Comparison of ENCODE assay signal across 19 cellular contexts in genomic region chr12:47721431-47721973, GRCh38. TPM values are rescaled to one million over a fixed set of nuclear protein-coding genes. Genes with fewer than 3 reads are reported as not detected.
DNase-seq lines count a peak whose midpoint lies in the region; ATAC-seq and TF ChIP-seq lines count a peak whose summit lies in the region.
"Had no signal": no experiment of that assay in that cellular context is flagged by ENCODE, and none has a peak within 500 bp of the region (broad histone marks: within the 10 kb centered on the region; RNA-seq: fewer than 3 reads in every experiment).

No MANE protein-coding gene starts in this region.

- peak in 3 of 7 experiments; percentile 12 to 42 (median 36) for DNase-seq in CD8-positive, alpha-beta T cell
- peak; percentile 52 for DNase-seq in Jurkat, Clone E6-1 (ENCODE audit: low read depth, low spot score)
- DNase-seq in activated CD8-positive, alpha-beta memory T cell treated with anti-CD3 and anti-CD28 coated beads, Interleukin-2, amount 50 U/mL, for 48 hours = peak; percentile 49
- no peak for DNase-seq in natural killer cell treated with Interleukin-12 subunit alpha and Interleukin-12 subunit beta and Interleukin-15 and Interleukin-18, amount 100 ng/mL, for 72 hours (ENCODE audit: low spot score)
- DNase-seq in D341Med (ENCODE audit: low spot score) (no peak), right cardiac atrium (no peak), left ventricle myocardium inferior (no peak)
- DNase-seq: anterior cingulate cortex, C1 segment of cervical spinal cord, erythroblast, glutamatergic neuron, mammary epithelial cell, NCI-H187 treated with DMSO at 0.1 percent for 48 hours, NCI-H524, nephron progenitor cell, SW 1271, testis had no signal

- H3K4me1 Mint-ChIP-seq in CD8-positive, alpha-beta T cell (ENCODE audit: low read depth) = peaks cover 39% of the 10 kb centered on the region
- peaks cover 29 to 37% of the 10 kb centered on the region in 2 donors for H3K4me1 Mint-ChIP-seq in natural killer cell treated with Interleukin-12 subunit alpha and Interleukin-12 subunit beta and Interleukin-15 and Interleukin-18, amount 100 ng/mL, for 72 hours (ENCODE audit: low read depth in 2 of 2)

- no peaks in the 10 kb centered on the region for H3K27me3 ChIP-seq in CD8-positive, alpha-beta T cell (ENCODE audit: insufficient read depth, low read length)
- H3K27me3 ChIP-seq in right cardiac atrium (ENCODE audit: control insufficient read depth, insufficient read depth) (no peaks in the 10 kb centered on the region), left ventricle myocardium inferior (ENCODE audit: low read depth) (no peaks in the 10 kb centered on the region)
- H3K27me3 ChIP-seq: Peyer's patch, testis had no signal

- no peak overlapping the region for H3K27ac Mint-ChIP-seq in CD8-positive, alpha-beta T cell
- peak overlapping the region; percentile 34 to 57 for H3K27ac Mint-ChIP-seq in natural killer cell treated with Interleukin-12 subunit alpha and Interleukin-12 subunit beta and Interleukin-15 and Interleukin-18, amount 100 ng/mL, for 72 hours
- H3K27ac Mint-ChIP-seq: nephron progenitor cell had no signal

- WGBS in right cardiac atrium = 86% methylated on average over 9 of the region's 9 CpGs

- peaks cover 36% of the 10 kb centered on the region for H3K4me1 ChIP-seq in CD8-positive, alpha-beta T cell (ENCODE audit: insufficient read depth, low read length)
- peaks cover 18% of the 10 kb centered on the region for H3K4me1 ChIP-seq in right cardiac atrium (ENCODE audit: control insufficient read depth, insufficient read depth, low read length)
- H3K4me1 ChIP-seq in left ventricle myocardium inferior = peaks cover 32% of the 10 kb centered on the region

- intact Hi-C loops in CD8-positive, alpha-beta T cell (cut with DNase I, micrococcal nuclease) = no loop called here
- intact Hi-C loops in right cardiac atrium (cut with DNase I) = no loop called here
- intact Hi-C loops in left ventricle myocardium inferior (cut with micrococcal nuclease) = no loop called here

- H3K9me3 ChIP-seq in CD8-positive, alpha-beta T cell (ENCODE audit: low read length) = no peaks in the 10 kb centered on the region
- H3K9me3 ChIP-seq in right cardiac atrium (ENCODE audit: control insufficient read depth, low read length) = no peaks in the 10 kb centered on the region
- no peaks in the 10 kb centered on the region for H3K9me3 ChIP-seq in left ventricle myocardium inferior (replicated peaks)
- H3K9me3 ChIP-seq: Peyer's patch, testis had no signal

- POLR2A ChIA-PET in CD8-positive, alpha-beta T cell (lab: Charles Lee) = no interaction called here

- CTCF ChIA-PET in CD8-positive, alpha-beta T cell (lab: Charles Lee) = interaction anchor here (1.4 to 2.7 kb wide), 4 partner anchors 15 to 58 kb away, joined by 3 to 18 read pairs (median 6); no protein-coding TSS in a partner anchor

- TF ChIP-seq CTCF in CD8-positive, alpha-beta T cell (IDR thresholded peaks at IDR 0.05) = no peak
- no peak for TF ChIP-seq CTCF in left ventricle myocardium inferior (IDR thresholded peaks at IDR 0.05; ENCODE audit: borderline replicate concordance)

- H3K9me3 Mint-ChIP-seq in CD8-positive, alpha-beta T cell = no peaks in the 10 kb centered on the region
- H3K9me3 Mint-ChIP-seq in natural killer cell treated with Interleukin-12 subunit alpha and Interleukin-12 subunit beta and Interleukin-15 and Interleukin-18, amount 100 ng/mL, for 72 hours = no peaks in the 10 kb centered on the region
- H3K9me3 Mint-ChIP-seq: nephron progenitor cell had no signal

- H3K36me3 ChIP-seq in CD8-positive, alpha-beta T cell (ENCODE audit: insufficient read depth, low read length) = no peaks in the 10 kb centered on the region
- no peaks in the 10 kb centered on the region for H3K36me3 ChIP-seq in left ventricle myocardium inferior

- no peak overlapping the region for H3K27ac ChIP-seq in CD8-positive, alpha-beta T cell (ENCODE audit: low read depth, low read length)
- H3K27ac ChIP-seq in right cardiac atrium (ENCODE audit: low read length) (no peak overlapping the region), left ventricle myocardium inferior (replicated peaks) (no peak overlapping the region)
- H3K27ac ChIP-seq: Peyer's patch, testis had no signal

- peak overlapping the region; percentile 24 for H3K4me3 Mint-ChIP-seq in CD8-positive, alpha-beta T cell
- H3K4me3 Mint-ChIP-seq in natural killer cell treated with Interleukin-12 subunit alpha and Interleukin-12 subunit beta and Interleukin-15 and Interleukin-18, amount 100 ng/mL, for 72 hours = peak overlapping the region; percentile 69
- H3K4me3 Mint-ChIP-seq: nephron progenitor cell had no signal

- no peak overlapping the region for H3K4me3 ChIP-seq in CD8-positive, alpha-beta T cell (ENCODE audit: low read depth, low read length)
- H3K4me3 ChIP-seq in Jurkat, Clone E6-1 (ENCODE audit: low read length) = no peak overlapping the region
- H3K4me3 ChIP-seq in right cardiac atrium (ENCODE audit: low read length) (no peak overlapping the region), left ventricle myocardium inferior (no peak overlapping the region)
- H3K4me3 ChIP-seq: Peyer's patch, testis had no signal

- ATAC-seq in CD8-positive, alpha-beta T cell = peak; percentile 44
- ATAC-seq in natural killer cell treated with Interleukin-12 subunit alpha and Interleukin-12 subunit beta and Interleukin-15 and Interleukin-18, amount 100 ng/mL, for 72 hours = peak; percentile 67 to 73
- ATAC-seq in HG02588 (IDR thresholded peaks at IDR 0.05; ENCODE audit: unreplicated experiment) = no peak
- ATAC-seq in right cardiac atrium = no peak

- peaks cover 5% of the 10 kb centered on the region for H3K36me3 Mint-ChIP-seq in CD8-positive, alpha-beta T cell
- H3K36me3 Mint-ChIP-seq in natural killer cell treated with Interleukin-12 subunit alpha and Interleukin-12 subunit beta and Interleukin-15 and Interleukin-18, amount 100 ng/mL, for 72 hours = no peaks in the 10 kb centered on the region

- no peaks in the 10 kb centered on the region for H3K27me3 Mint-ChIP-seq in CD8-positive, alpha-beta T cell (ENCODE audit: low read depth)
- peaks cover 0 to 14% of the 10 kb centered on the region in 2 donors for H3K27me3 Mint-ChIP-seq in natural killer cell treated with Interleukin-12 subunit alpha and Interleukin-12 subunit beta and Interleukin-15 and Interleukin-18, amount 100 ng/mL, for 72 hours

RNA-seq across cellular contexts. Expression of gene ENDOU, which starts 3.8 kb away (rescaled TPM):
- total RNA-seq in CD8-positive, alpha-beta T cell = under 1 TPM in 1 of 2 experiments, not detected in 1; 0.22 TPM
- not detected for polyA plus RNA-seq in Jurkat, Clone E6-1 (2012; ENCODE audit: insufficient read depth, insufficient read length)
- total RNA-seq in natural killer cell treated with Interleukin-12 subunit alpha and Interleukin-12 subunit beta and Interleukin-15 and Interleukin-18, amount 100 ng/mL, for 72 hours = not detected
- under 1 TPM; 0.28 to 0.86 (median 0.51) TPM for total RNA-seq in right cardiac atrium
- polyA plus RNA-seq in right cardiac atrium = 0.45 TPM
- total RNA-seq in left ventricle myocardium inferior = 0.49 TPM
- total RNA-seq: mammary epithelial cell, Peyer's patch had no signal
- polyA plus RNA-seq: mammary epithelial cell had no signal

RNA-seq across cellular contexts. Expression of gene RPAP3, which starts 15.7 kb away (rescaled TPM):
- total RNA-seq in CD8-positive, alpha-beta T cell = 10 to 100 TPM; 17.3 to 18.3 TPM
- 44.1 TPM for polyA plus RNA-seq in Jurkat, Clone E6-1 (2012; ENCODE audit: insufficient read depth, insufficient read length)
- 10 to 100 TPM; 26.3 to 33.8 TPM for total RNA-seq in natural killer cell treated with Interleukin-12 subunit alpha and Interleukin-12 subunit beta and Interleukin-15 and Interleukin-18, amount 100 ng/mL, for 72 hours
- total RNA-seq in right cardiac atrium (10 to 100 TPM; 15.4 to 22.8 (median 21.3) TPM), left ventricle myocardium inferior (24.2 TPM)
- 11.9 TPM for polyA plus RNA-seq in right cardiac atrium

RNA-seq across cellular contexts. Expression of gene RAPGEF3, which starts 37.2 kb away (rescaled TPM):
- total RNA-seq in CD8-positive, alpha-beta T cell = under 1 TPM; 0.14 to 0.25 TPM
- 1.3 TPM for polyA plus RNA-seq in Jurkat, Clone E6-1 (2012; ENCODE audit: insufficient read depth, insufficient read length)
- under 1 TPM; 0.19 to 0.25 TPM for total RNA-seq in natural killer cell treated with Interleukin-12 subunit alpha and Interleukin-12 subunit beta and Interleukin-15 and Interleukin-18, amount 100 ng/mL, for 72 hours
- total RNA-seq in right cardiac atrium = 10 to 100 TPM; 14.1 to 28.7 (median 23.3) TPM
- 44.9 TPM for polyA plus RNA-seq in right cardiac atrium
- total RNA-seq in left ventricle myocardium inferior = 34.8 TPM

RNA-seq across cellular contexts. Expression of gene SLC48A1, which starts 51.5 kb away (rescaled TPM):
- 1 to 10 TPM; 4.3 to 5.5 TPM for total RNA-seq in CD8-positive, alpha-beta T cell
- 13.8 TPM for polyA plus RNA-seq in Jurkat, Clone E6-1 (2012; ENCODE audit: insufficient read depth, insufficient read length)
- 1 to 10 TPM; 5.1 to 9.8 TPM for total RNA-seq in natural killer cell treated with Interleukin-12 subunit alpha and Interleukin-12 subunit beta and Interleukin-15 and Interleukin-18, amount 100 ng/mL, for 72 hours
- total RNA-seq in right cardiac atrium = 10 to 100 TPM; 26.5 to 30.1 (median 27.6) TPM
- polyA plus RNA-seq in right cardiac atrium = 22.0 TPM
- 25.3 TPM for total RNA-seq in left ventricle myocardium inferior

Comparison
In these comparisons a context has a peak if more than half of its experiments do, and no peak if none do; other contexts are left out.
1. ATAC-seq: peak in CD8-positive, alpha-beta T cell (single experiment) and natural killer cell treated with Interleukin-12 subunit alpha and Interleukin-12 subunit beta and Interleukin-15 and Interleukin-18, amount 100 ng/mL, for 72 hours (2 of 2); none in HG02588 (single experiment) and right cardiac atrium (0 of 2).
2. DNase-seq: peak in Jurkat, Clone E6-1 (single experiment) and activated CD8-positive, alpha-beta memory T cell treated with anti-CD3 and anti-CD28 coated beads, Interleukin-2, amount 50 U/mL, for 48 hours (single experiment); none in natural killer cell treated with Interleukin-12 subunit alpha and Interleukin-12 subunit beta and Interleukin-15 and Interleukin-18, amount 100 ng/mL, for 72 hours (single experiment), D341Med (single experiment), right cardiac atrium (0 of 3) and left ventricle myocardium inferior (single experiment).
3. RNA of gene RAPGEF3, which starts 37.2 kb away (total RNA-seq): 34.8 TPM in left ventricle myocardium inferior (single experiment) and 14.1 to 28.7 TPM in right cardiac atrium; 0.19 to 0.25 TPM in natural killer cell treated with Interleukin-12 subunit alpha and Interleukin-12 subunit beta and Interleukin-15 and Interleukin-18, amount 100 ng/mL, for 72 hours and 0.14 to 0.25 TPM in CD8-positive, alpha-beta T cell; every median in the first group is over 10 times any median in the second.